Comparison of ENCODE assay signal across 19 cellular contexts in genomic region chr15:85464471-85464870, GRCh38.
DNase-seq lines count a peak whose midpoint lies in the region; ATAC-seq and TF ChIP-seq lines count a peak whose summit lies in the region.
"Had no signal": no experiment of that assay in that cellular context is flagged by ENCODE, and none has a peak within 500 bp of the region (broad histone marks: within the 10 kb centered on the region; RNA-seq: fewer than 3 reads in every experiment).

No MANE protein-coding gene starts in this region.

- TF ChIP-seq POLR2A in esophagus muscularis mucosa (IDR thresholded peaks at IDR 0.05; ENCODE audit: low read depth) (no peak), vagina (IDR thresholded peaks at IDR 0.05) (no peak)

- in situ Hi-C loops in brain microvascular endothelial cell (cut with HindIII; ENCODE audit: low pct_ligation_motif_present, low sequenced_read_pairs), result no loop called here

- DNase-seq in Right ventricle myocardium inferior (ENCODE audit: missing footprints) (no peak), right cardiac atrium (no peak), esophagus muscularis mucosa (ENCODE audit: extremely low spot score) (no peak), superior temporal gyrus (ENCODE audit: extremely low spot score) (no peak), vagina (ENCODE audit: extremely low spot score in 2 of 2) (no peak), dermis blood vessel endothelial cell (no peak), brain microvascular endothelial cell (no peak)
- DNase-seq: CD8-positive, alpha-beta memory T cell; DND-41; GDM1; NCI-H1105; NCI-H1694; NCI-H524; Peyer's patch had no signal

- no peak for TF ChIP-seq EP300 in esophagus muscularis mucosa (IDR thresholded peaks at IDR 0.05)

- H3K36me3 ChIP-seq in esophagus muscularis mucosa (no peaks in the 10 kb centered on the region), mesodermal cell (ENCODE audit: control insufficient read depth, insufficient read depth, low read length) (peaks cover 7% of the 10 kb centered on the region), vagina (no peaks in the 10 kb centered on the region), brain microvascular endothelial cell (replicated peaks) (no peaks in the 10 kb centered on the region)
- H3K36me3 ChIP-seq: HAP-1, Peyer's patch had no signal

- TF ChIP-seq CTCF in esophagus muscularis mucosa (IDR thresholded peaks at IDR 0.05), result no peak
- TF ChIP-seq CTCF in vagina (IDR thresholded peaks at IDR 0.05), result no peak
- TF ChIP-seq CTCF in brain microvascular endothelial cell (IDR thresholded peaks at IDR 0.05; ENCODE audit: low read depth, low read length, missing control alignments), result no peak

- H3K27ac ChIP-seq in right cardiac atrium (ENCODE audit: low read length), result no peak overlapping the region
- peak overlapping the region in 3 of 4 donors; percentile 48 to 50 (median 50) for H3K27ac ChIP-seq in esophagus muscularis mucosa (replicated peaks in 1 of 4)
- peak overlapping the region; percentile 82 for H3K27ac ChIP-seq in mesodermal cell (ENCODE audit: low read depth, low read length, severe bottlenecking)
- H3K27ac ChIP-seq in vagina, result no peak overlapping the region
- H3K27ac ChIP-seq in brain microvascular endothelial cell, result no peak overlapping the region
- H3K27ac ChIP-seq: BLaER1 treated with 17β-estradiol and CSF1 and Interleukin-3, amounts not matched to agents 10 nM and 100 nM; HL-60; Peyer's patch had no signal

- ATAC-seq in Right ventricle myocardium inferior (peak; percentile 50), right cardiac atrium (no peak)
- ATAC-seq: GM12878 had no signal

- H3K4me1 ChIP-seq in right cardiac atrium (ENCODE audit: control insufficient read depth, insufficient read depth, low read length), result peaks cover 5% of the 10 kb centered on the region
- H3K4me1 ChIP-seq in esophagus muscularis mucosa, result peaks cover 32 to 65% (median 58%) of the 10 kb centered on the region in 4 donors
- peaks cover 24% of the 10 kb centered on the region for H3K4me1 ChIP-seq in mesodermal cell (ENCODE audit: control insufficient read depth, insufficient read depth, low read length, poor library complexity, severe bottlenecking)
- H3K4me1 ChIP-seq in vagina, result peaks cover 18% of the 10 kb centered on the region
- H3K4me1 ChIP-seq: Peyer's patch had no signal

- H3K9me3 ChIP-seq in right cardiac atrium (ENCODE audit: control insufficient read depth, low read length), result no peaks in the 10 kb centered on the region
- no peaks in the 10 kb centered on the region for H3K9me3 ChIP-seq in esophagus muscularis mucosa
- H3K9me3 ChIP-seq in mesodermal cell (ENCODE audit: control insufficient read depth, low read length), result peaks cover 3% of the 10 kb centered on the region
- no peaks in the 10 kb centered on the region for H3K9me3 ChIP-seq in vagina
- H3K9me3 ChIP-seq: HAP-1, Peyer's patch had no signal

- H3K27me3 ChIP-seq in right cardiac atrium (ENCODE audit: control insufficient read depth, insufficient read depth) (no peaks in the 10 kb centered on the region), esophagus muscularis mucosa (no peaks in the 10 kb centered on the region), vagina (no peaks in the 10 kb centered on the region), brain microvascular endothelial cell (replicated peaks) (no peaks in the 10 kb centered on the region)
- H3K27me3 ChIP-seq: BLaER1 treated with 17β-estradiol and CSF1 and Interleukin-3, amounts not matched to agents 10 nM and 100 nM; Peyer's patch had no signal

- H3K4me3 ChIP-seq in right cardiac atrium (ENCODE audit: low read length) (no peak overlapping the region), esophagus muscularis mucosa (no peak overlapping the region), mesodermal cell (ENCODE audit: extremely low read depth, insufficient read depth, low read length, poor library complexity, severe bottlenecking) (no peak overlapping the region), vagina (no peak overlapping the region), brain microvascular endothelial cell (ENCODE audit: low read depth, low read length) (no peak overlapping the region)
- H3K4me3 ChIP-seq: BLaER1 treated with 17β-estradiol and CSF1 and Interleukin-3, amounts not matched to agents 10 nM and 100 nM; GM12878; HAP-1; Peyer's patch had no signal

- 63% methylated on average over 3 of the region's 3 CpGs for WGBS in right cardiac atrium
- WGBS in esophagus muscularis mucosa, result 57% methylated on average over 3 of the region's 3 CpGs
- 100% methylated on average over 1 of the region's 3 CpGs; no CpG with 5 or more reads in 1 of the 2 experiments for WGBS in mesodermal cell (ENCODE audit: insufficient coverage in 2 of 2), 2 experiments

- intact Hi-C loops in Right ventricle myocardium inferior (cut with DNase I) (no loop called here), right cardiac atrium (cut with DNase I) (no loop called here), esophagus muscularis mucosa (cut with DNase I) (no loop called here), vagina (cut with DNase I) (no loop called here)

Comparison
In these comparisons a context has a peak if more than half of its experiments do, and no peak if none do; other contexts are left out.
1. H3K27ac ChIP-seq: peak in esophagus muscularis mucosa (3 of 4) and mesodermal cell (single experiment); none in right cardiac atrium (single experiment), vagina (single experiment) and brain microvascular endothelial cell (single experiment).